Comparison of ENCODE assay signal across 24 cellular contexts in genomic region chr1:235111107-235111506, GRCh38.
"Had no signal": no experiment of that assay in that cellular context is flagged by ENCODE, and none has a peak within 500 bp of the region (broad histone marks: within the 10 kb centered on the region; RNA-seq: fewer than 3 reads in every experiment).

No MANE protein-coding gene starts in this region.

- H3K4me1 Mint-ChIP-seq: naive B cell, nephron had no signal

- H3K27ac ChIP-seq: foreskin keratinocyte, hepatocyte, left ventricle myocardium inferior, lower lobe of right lung, pancreas, suprapubic skin, thyroid gland had no signal

- H3K4me3 Mint-ChIP-seq: memory B cell, naive B cell, nephron, type B pancreatic cell had no signal

- H3K4me1 ChIP-seq: left ventricle myocardium inferior, lower lobe of right lung, suprapubic skin, thyroid gland had no signal

- ATAC-seq: foreskin keratinocyte; left cardiac atrium; lower lobe of right lung; pancreas; right cardiac atrium; stimulated activated naive CD8-positive, alpha-beta T cell treated with anti-CD3 and anti-CD28 coated beads, Interleukin-15, Interleukin-2, amounts not matched to agents 100 U/mL and 50 U/mL, for 24 hours had no signal

- H3K27me3 ChIP-seq: foreskin keratinocyte, hepatocyte, pancreas, suprapubic skin, thyroid gland had no signal

- FAIRE-seq: endothelial cell of umbilical vein, urothelium cell line had no signal

- H3K9me3 Mint-ChIP-seq: memory B cell, naive B cell, nephron, type B pancreatic cell had no signal

- H3K27ac Mint-ChIP-seq: memory B cell, progenitor cell of endocrine pancreas had no signal

- H3K27me3 Mint-ChIP-seq: memory B cell, naive B cell, progenitor cell of endocrine pancreas, type B pancreatic cell had no signal

- H3K9me3 ChIP-seq: left ventricle myocardium inferior, lower lobe of right lung, pancreas, suprapubic skin, thyroid gland had no signal

- H3K4me3 ChIP-seq: hepatocyte, left ventricle myocardium inferior, lower lobe of right lung, pancreas, suprapubic skin, thyroid gland had no signal

- H3K4me2 ChIP-seq: hepatocyte had no signal

- H2AFZ ChIP-seq: hepatocyte had no signal

- DNase-seq: dermis blood vessel endothelial cell; erythroblast; foreskin keratinocyte; kidney; left cardiac atrium; left ventricle myocardium inferior; lower lobe of right lung; naive B cell; occipital lobe; pancreas; right cardiac atrium; small intestine; stimulated activated CD4-positive, alpha-beta T cell treated with anti-CD3 and anti-CD28 coated beads, Interleukin-12 subunit alpha, Interleukin-12 subunit beta, amount 100 ng/mL, for 4 hours; stimulated activated CD4-positive, alpha-beta T cell treated with anti-CD3 and anti-CD28 coated beads, Interleukin-2, amount 100 ng/mL, for 48 hours; stimulated activated naive CD8-positive, alpha-beta T cell treated with anti-CD3 and anti-CD28 coated beads, Interleukin-15, Interleukin-2, amounts not matched to agents 100 U/mL and 50 U/mL, for 24 hours; thyroid gland had no signal
